Comparison of ENCODE assay signal across 8 cellular contexts in genomic region chr13:99087130-99087953, GRCh38.
DNase-seq lines count a peak whose midpoint lies in the region; ATAC-seq and TF ChIP-seq lines count a peak whose summit lies in the region.

No MANE protein-coding gene starts in this region.

- no peaks in the 10 kb centered on the region for H3K27me3 Mint-ChIP-seq in CD4-positive, alpha-beta T cell

- peak; percentile 73 for ATAC-seq in CD4-positive, alpha-beta T cell (ENCODE audit: poor library complexity)
- ATAC-seq in GM19463 (IDR thresholded peaks at IDR 0.05; ENCODE audit: unreplicated experiment), result peak; percentile 85

- CTCF ChIA-PET in CD4-positive, alpha-beta T cell (lab: Charles Lee), result interaction anchor here (0.8 to 2.9 kb wide), 8 partner anchors 21 to 182 kb away, joined by 3 to 12 read pairs (median 8); no protein-coding TSS in a partner anchor

- H3K36me3 Mint-ChIP-seq in CD4-positive, alpha-beta T cell (ENCODE audit: low read depth), result peaks cover 24% of the 10 kb centered on the region

- H3K4me3 Mint-ChIP-seq in CD4-positive, alpha-beta T cell, result peak overlapping the region; percentile 97

- peak overlapping the region; percentile 99 for H3K27ac Mint-ChIP-seq in CD4-positive, alpha-beta T cell

- no peaks in the 10 kb centered on the region for H3K9me3 Mint-ChIP-seq in CD4-positive, alpha-beta T cell

- peak overlapping the region; percentile 99 for H3K27ac ChIP-seq in CD4-positive, alpha-beta T cell (ENCODE audit: low read depth, low read length)

- POLR2A ChIA-PET in CD4-positive, alpha-beta T cell (lab: Charles Lee), result interaction anchor here (0.6 to 5.4 kb wide), 30 partner anchors 9 to 1654 kb away, joined by 3 to 113 read pairs (median 4); partner anchors contain the start of genes GPR18, RAP2A, TM9SF2 and UBAC2

- peak; percentile 87 to 96 (median 92) for DNase-seq in CD4-positive, alpha-beta T cell
- peak; percentile 84 for DNase-seq in HK-2 (ENCODE audit: unreplicated experiment)
- peak; percentile 96 for DNase-seq in NK-92 treated with Interleukin-12 subunit alpha and Interleukin-12 subunit beta, amount 100 ng/mL, for 24 hours (lab: John Stamatoyannopoulos, UW)
- peak; percentile 90 for DNase-seq in activated T-cell treated with anti-CD3 and anti-CD28 coated beads for 24 hours (ENCODE audit: low read depth)
- peak; percentile 98 for DNase-seq in epidermal melanocyte (ENCODE audit: insufficient read length, low spot score)
- peak; percentile 87 for DNase-seq in middle frontal gyrus (ENCODE audit: extremely low spot score, low spot score)
- peak; percentile 87 to 91 for DNase-seq in stimulated activated CD8-positive, alpha-beta memory T cell treated with anti-CD3 and anti-CD28 coated beads, Interleukin-2, amount 100 ng/mL, for 1 hour (ENCODE audit: low read depth in 2 of 2)

- H3K4me1 Mint-ChIP-seq in CD4-positive, alpha-beta T cell (ENCODE audit: low read depth), result peaks cover 48% of the 10 kb centered on the region

- H3K9me3 ChIP-seq in CD4-positive, alpha-beta T cell (ENCODE audit: control insufficient read depth, low read length), result no peaks in the 10 kb centered on the region

- no peaks in the 10 kb centered on the region for H3K27me3 ChIP-seq in CD4-positive, alpha-beta T cell (ENCODE audit: control insufficient read depth, insufficient read depth, low read length)

- intact Hi-C loops in CD4-positive, alpha-beta T cell (cut with DNase I, micrococcal nuclease), result loop anchor here (2.0 to 10.0 kb wide), 4 partner anchors 41 to 407 kb away; partner anchors contain the start of gene GPR18 (in 1 of the 2)

- TF ChIP-seq CTCF in CD4-positive, alpha-beta T cell (IDR thresholded peaks at IDR 0.05), result peak; percentile 30

Comparison
In these comparisons a context has a peak if more than half of its experiments do, and no peak if none do; other contexts are left out.
1. Peak in every context shown above with its lines: DNase-seq, ATAC-seq and H3K27ac ChIP-seq.